Comparison of ENCODE assay signal across 11 cellular contexts in the genomic region with DNA sequence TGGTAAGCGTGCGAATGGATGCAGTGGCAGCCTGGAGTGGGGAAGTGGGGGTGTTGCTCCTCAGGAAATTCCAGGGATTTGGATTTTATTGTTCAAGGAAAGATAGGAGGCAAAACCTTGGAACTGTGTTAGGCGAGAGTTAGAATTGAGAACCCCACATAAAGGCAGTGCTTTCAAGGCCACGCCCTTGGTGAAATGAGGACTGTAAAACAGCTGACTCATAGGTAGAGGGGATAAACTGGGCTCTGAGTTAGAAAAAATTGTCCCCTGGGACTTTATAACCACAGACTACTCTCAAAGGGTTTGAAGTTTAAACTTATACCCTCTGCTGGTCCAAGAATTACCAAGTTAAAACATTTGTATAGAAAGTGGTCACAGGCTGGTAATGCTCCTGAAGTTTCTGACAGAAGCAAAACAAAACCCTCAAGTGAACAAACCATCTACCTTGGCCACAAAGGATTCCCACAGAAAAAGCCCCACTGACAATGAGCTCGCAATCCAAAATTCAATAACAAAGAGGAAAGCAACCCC.
DNase-seq lines count a peak whose midpoint lies in the region; ATAC-seq and TF ChIP-seq lines count a peak whose summit lies in the region.
"Had no signal": no experiment of that assay in that cellular context is flagged by ENCODE, and none has a peak within 500 bp of the region (broad histone marks: within the 10 kb centered on the region; RNA-seq: fewer than 3 reads in every experiment).

No MANE protein-coding gene starts in this region.

- H3K27me3 ChIP-seq in BLaER1 treated with 17β-estradiol and CSF1 and Interleukin-3, amounts not matched to agents 10 nM and 100 nM = no peaks in the 10 kb centered on the region

- H3K4me2 ChIP-seq in BLaER1 treated with 17β-estradiol and CSF1 and Interleukin-3, amounts not matched to agents 10 nM and 100 nM = peak overlapping the region in 9 of 11 experiments; percentile 8 to 44 (median 19); a peak in 13 of 22 replicates

- peaks cover 0 to 13% (median 10%) of the 10 kb centered on the region in 10 experiments; a peak in 14 of 20 replicates for H3K4me1 ChIP-seq in BLaER1 treated with 17β-estradiol and CSF1 and Interleukin-3, amounts not matched to agents 10 nM and 100 nM

- H3K27ac ChIP-seq in BLaER1 treated with 17β-estradiol and CSF1 and Interleukin-3, amounts not matched to agents 10 nM and 100 nM = peak overlapping the region in 1 of 11 experiments; percentile 17; a peak in 1 of 22 replicates

- H4K20me1 ChIP-seq in BLaER1 treated with 17β-estradiol and CSF1 and Interleukin-3, amounts not matched to agents 10 nM and 100 nM = no peaks in the 10 kb centered on the region

- peaks cover 14 to 26% (median 17%) of the 10 kb centered on the region in 11 experiments; a peak in 21 of 22 replicates for H3K9me3 ChIP-seq in BLaER1 treated with 17β-estradiol and CSF1 and Interleukin-3, amounts not matched to agents 10 nM and 100 nM (replicated peaks in 1 of 11)

- no peaks in the 10 kb centered on the region for H3K36me3 ChIP-seq in BLaER1 treated with 17β-estradiol and CSF1 and Interleukin-3, amounts not matched to agents 10 nM and 100 nM

- no peak overlapping the region for H3K9ac ChIP-seq in BLaER1 treated with 17β-estradiol and CSF1 and Interleukin-3, amounts not matched to agents 10 nM and 100 nM

- TF ChIP-seq CTCF in cardiac fibroblast (IDR thresholded peaks at IDR 0.05; ENCODE audit: low read depth, low read length) = no peak

- peak; percentile 79 for ATAC-seq in GM19452 (IDR thresholded peaks at IDR 0.05; ENCODE audit: unreplicated experiment)
- ATAC-seq in HG03045 (IDR thresholded peaks at IDR 0.05; ENCODE audit: unreplicated experiment) = peak; percentile 69
- ATAC-seq in GM19328 (IDR thresholded peaks at IDR 0.05; ENCODE audit: unreplicated experiment) = no peak
- ATAC-seq: sciatic nerve had no signal

- H3K4me3 ChIP-seq in BLaER1 treated with 17β-estradiol and CSF1 and Interleukin-3, amounts not matched to agents 10 nM and 100 nM = no peak overlapping the region; a peak in 1 of 20 replicates
- H3K4me3 ChIP-seq in cardiac fibroblast (replicated peaks in 1 of 2; ENCODE audit: low read depth in 2 of 2, low read length in 2 of 2) = no peak overlapping the region

- DNase-seq in cardiac fibroblast (ENCODE audit: low read depth in 2 of 2) (peak; percentile 45 to 63), COR-L47 (lab: John Stamatoyannopoulos, UW) (no peak), cerebellum (ENCODE audit: low spot score) (no peak), NCI-H774 (lab: John Stamatoyannopoulos, UW) (no peak)
- DNase-seq: activated B cell treated with CpG ODN at 0.5 μM for 24 hours; activated naive CD8-positive, alpha-beta T cell treated with anti-CD3 and anti-CD28 coated beads for 36 hours had no signal

Comparison
In these comparisons a context has a peak if more than half of its experiments do, and no peak if none do; other contexts are left out.
1. DNase-seq: peak in cardiac fibroblast (2 of 2); none in COR-L47 (single experiment), cerebellum (single experiment) and NCI-H774 (single experiment).